In genomic region chr19:48794291-48794690, GRCh38 we compare ENCODE assay signal across 13 cellular contexts. TPM values are rescaled to one million over a fixed set of nuclear protein-coding genes. Genes with fewer than 3 reads are reported as not detected.
DNase-seq lines count a peak whose midpoint lies in the region; ATAC-seq, FAIRE-seq and TF ChIP-seq lines count a peak whose summit lies in the region.
"Had no signal": no experiment of that assay in that cellular context is flagged by ENCODE, and none has a peak within 500 bp of the region (broad histone marks: within the 10 kb centered on the region; RNA-seq: fewer than 3 reads in every experiment).

No MANE protein-coding gene starts in this region.

- H3K36me3 ChIP-seq in skeletal muscle tissue (ENCODE audit: control insufficient read depth in 3 of 3, insufficient read depth in 3 of 3, low read length in 3 of 3): peaks cover 0 to 11% (median 4%) of the 10 kb centered on the region in 3 donors
- peaks cover under 1% of the 10 kb centered on the region for H3K36me3 ChIP-seq in suprapubic skin
- no peaks in the 10 kb centered on the region for H3K36me3 ChIP-seq in A673 (ENCODE audit: insufficient read depth, low read length, poor library complexity, severe bottlenecking)
- peaks cover 0 to 11% (median 3%) of the 10 kb centered on the region in 4 donors for H3K36me3 ChIP-seq in upper lobe of left lung

- in situ Hi-C loops in GM13976 (cut with MboI; ENCODE audit: low sequenced_read_pairs, unreplicated experiment): loop anchor here (5.0 kb wide), 2 partner anchors 48 to 178 kb away; no protein-coding TSS in a partner anchor

- H3K27me3 ChIP-seq in skeletal muscle tissue (ENCODE audit: control insufficient read depth in 3 of 3, insufficient read depth in 3 of 3, low read length in 3 of 3): no peaks in the 10 kb centered on the region
- H3K27me3 ChIP-seq in suprapubic skin: no peaks in the 10 kb centered on the region
- no peaks in the 10 kb centered on the region for H3K27me3 ChIP-seq in A673 (replicated peaks; ENCODE audit: insufficient read depth, low read depth, low read length, poor library complexity)
- H3K27me3 ChIP-seq in upper lobe of left lung: no peaks in the 10 kb centered on the region

- no TSS peak for BruUV-seq in A673 (replicated peaks; lab: Mats Ljungman, UMichigan)

- no peak overlapping the region for H3K4me3 ChIP-seq in skeletal muscle tissue (ENCODE audit: low read length in 3 of 3)
- no peak overlapping the region for H3K4me3 ChIP-seq in suprapubic skin
- no peak overlapping the region for H3K4me3 ChIP-seq in A673 (ENCODE audit: low read depth, low read length, poor library complexity, severe bottlenecking)
- no peak overlapping the region for H3K4me3 ChIP-seq in upper lobe of left lung

- peak; percentile 21 for DNase-seq in GM13976 (ENCODE audit: low spot score)
- no peak for DNase-seq in WTC11 (ENCODE audit: low spot score)
- no peak for DNase-seq in immature natural killer cell
- DNase-seq in GM12892 (ENCODE audit: insufficient read length): no peak
- no peak for DNase-seq in suprapubic skin (ENCODE audit: low spot score in 2 of 2)
- DNase-seq in A673 (ENCODE audit: low spot score): no peak
- no peak for DNase-seq in upper lobe of left lung
- DNase-seq: activated effector memory CD4-positive, alpha-beta T cell treated with Interleukin-2 at 50 U/mL for 16 hours; NCI-H1930; stimulated activated CD4-positive, alpha-beta T cell treated with anti-CD3 and anti-CD28 coated beads, Interleukin-2, amount 100 ng/mL, for 24 hours had no signal

- peaks cover 8 to 24% (median 18%) of the 10 kb centered on the region in 3 donors for H3K4me1 ChIP-seq in skeletal muscle tissue (ENCODE audit: control insufficient read depth in 3 of 3, insufficient read depth in 3 of 3, low read length in 3 of 3)
- peaks cover 13% of the 10 kb centered on the region for H3K4me1 ChIP-seq in suprapubic skin
- H3K4me1 ChIP-seq in A673 (ENCODE audit: insufficient read depth, low read length, poor library complexity, severe bottlenecking): peaks cover 5% of the 10 kb centered on the region
- H3K4me1 ChIP-seq in upper lobe of left lung: peaks cover 5 to 9% (median 8%) of the 10 kb centered on the region in 4 donors

- POLR2A ChIA-PET in WTC11 (lab: Charles Lee): interaction anchor here (0.7 to 1.6 kb wide), 2 partner anchors 12 to 44 kb away, joined by 3 to 11 read pairs; no protein-coding TSS in a partner anchor
- POLR2A ChIA-PET in A673 (lab: Charles Lee; ENCODE audit: low non-redundant PET): no interaction called here

- H3K36me3 Mint-ChIP-seq in WTC11 (no peaks in the 10 kb centered on the region), immature natural killer cell (no peaks in the 10 kb centered on the region)

- WGBS in suprapubic skin: 82% methylated on average over 6 of the region's 6 CpGs
- 82 to 86% methylated on average over 6 of the region's 6 CpGs for WGBS in upper lobe of left lung, 2 donors

- FAIRE-seq in GM12892 (lab: Jason Lieb, UNC): no peak

- no peak for TF ChIP-seq EP300 in suprapubic skin (IDR thresholded peaks at IDR 0.05)
- TF ChIP-seq EP300 in upper lobe of left lung (IDR thresholded peaks at IDR 0.05): no peak

- H3K27ac Mint-ChIP-seq in WTC11: no peak overlapping the region
- peak overlapping the region in 1 of 6 donors; percentile 94 for H3K27ac Mint-ChIP-seq in immature natural killer cell

- CTCF ChIA-PET in WTC11 (lab: Charles Lee) (interaction anchor here (0.7 to 6.7 kb wide), 7 partner anchors 9 to 997 kb away, joined by 3 to 132 read pairs (median 5); partner anchors contain the start of genes BCAT2 and HSD17B14), A673 (lab: Charles Lee) (interaction anchor here (0.6 to 3.0 kb wide), 2 partner anchors 48 to 179 kb away, joined by 7 to 19 read pairs; no protein-coding TSS in a partner anchor)

- H3K27ac ChIP-seq in skeletal muscle tissue (ENCODE audit: low read depth, low read length) (peak overlapping the region; percentile 75), suprapubic skin (no peak overlapping the region), A673 (ENCODE audit: low read depth, low read length, poor library complexity, severe bottlenecking) (no peak overlapping the region), upper lobe of left lung (peak overlapping the region in 2 of 4 donors; percentile 73 to 89)

- TF ChIP-seq CTCF in GM13976 (IDR thresholded peaks at IDR 0.05; ENCODE audit: borderline replicate concordance, control extremely low read depth, extremely low read depth, insufficient read depth, missing control alignments): no peak
- no peak for TF ChIP-seq CTCF in WTC11 (IDR thresholded peaks at IDR 0.05)
- no peak for TF ChIP-seq CTCF in suprapubic skin (IDR thresholded peaks at IDR 0.05)
- TF ChIP-seq CTCF in A673 (conservative IDR thresholded peaks at IDR 0.05; ENCODE audit: low read depth, low read length): no peak
- TF ChIP-seq CTCF in upper lobe of left lung (IDR thresholded peaks at IDR 0.05): no peak

- peak overlapping the region in 2 of 3 donors; percentile 68 to 85 for H3K9ac ChIP-seq in skeletal muscle tissue (ENCODE audit: low read depth in 1 of 3, low read length in 3 of 3)

- H3K4me3 Mint-ChIP-seq in WTC11: peak overlapping the region; percentile 96; the same call in 1 of the 2 replicates
- H3K4me3 Mint-ChIP-seq in immature natural killer cell: peak overlapping the region; percentile 40 to 99 (median 96)

- peaks cover 16% of the 10 kb centered on the region for H3K4me1 Mint-ChIP-seq in WTC11
- H3K4me1 Mint-ChIP-seq in immature natural killer cell: peaks cover 11 to 15% of the 10 kb centered on the region in 2 donors

- TF ChIP-seq POLR2A in GM12892 (IDR thresholded peaks at IDR 0.05; ENCODE audit: low read depth, low read length) (no peak), suprapubic skin (IDR thresholded peaks at IDR 0.05) (no peak), upper lobe of left lung (IDR thresholded peaks at IDR 0.05) (no peak)

- no peak for ATAC-seq in WTC11
- ATAC-seq in upper lobe of left lung (ENCODE audit: low FRiP score in 2 of 2): no peak

- H3K27me3 Mint-ChIP-seq in WTC11 (ENCODE audit: low read depth): no peaks in the 10 kb centered on the region; the same call in none of the 2 replicates
- H3K27me3 Mint-ChIP-seq in immature natural killer cell (ENCODE audit: low read depth in 3 of 3): no peaks in the 10 kb centered on the region

- H3K9me3 ChIP-seq in skeletal muscle tissue (ENCODE audit: control insufficient read depth in 3 of 3, low read length in 3 of 3) (no peaks in the 10 kb centered on the region), suprapubic skin (no peaks in the 10 kb centered on the region), A673 (ENCODE audit: low read depth, low read length, poor library complexity, severe bottlenecking) (no peaks in the 10 kb centered on the region), upper lobe of left lung (no peaks in the 10 kb centered on the region)

- no peaks in the 10 kb centered on the region for H3K9me3 Mint-ChIP-seq in WTC11
- no peaks in the 10 kb centered on the region for H3K9me3 Mint-ChIP-seq in immature natural killer cell

- intact Hi-C loops in A673 (cut with micrococcal nuclease; ENCODE audit: unreplicated experiment): loop anchor here (10.0 kb wide), 1 partner anchor 431 kb away; no protein-coding TSS in a partner anchor

TF ChIP-seq in WTC11, 78 proteins besides CTCF, POLR2A, EP300 and RAD21 (continues in another document):
- no peak for TF ChIP-seq HMGA2 (CRISPR knock-in tag; IDR thresholded peaks at IDR 0.05)
- 0 out of 2 replicates have a peak, but pooled peaks have one; percentile 11 for TF ChIP-seq FOXP1 (CRISPR knock-in tag; IDR thresholded peaks at IDR 0.05; ENCODE audit: borderline replicate concordance)
- no peak for TF ChIP-seq NR3C1 (CRISPR knock-in tag; conservative IDR thresholded peaks at IDR 0.05; ENCODE audit: low read depth)
- TF ChIP-seq ZNF121 (CRISPR knock-in tag; IDR thresholded peaks at IDR 0.05): peak; percentile 88
- no peak for TF ChIP-seq NR1H2 (CRISPR knock-in tag; IDR thresholded peaks at IDR 0.05)
- no peak for TF ChIP-seq MXD4 (CRISPR knock-in tag; IDR thresholded peaks at IDR 0.05; ENCODE audit: borderline replicate concordance)
- no peak for TF ChIP-seq CBFB (CRISPR knock-in tag; IDR thresholded peaks at IDR 0.05; ENCODE audit: low read depth)

RNA-seq across cellular contexts. Expression of gene BCAT2, which starts 16.5 kb away (rescaled TPM):
- total RNA-seq in WTC11 (2021) (38.7 to 48.5 TPM (median 47.7 TPM) in 3 replicates), skeletal muscle tissue (13.6 TPM), suprapubic skin (10 to 100 TPM; 33.5 to 50.6 (median 38.1) TPM), A673 (2021) (54.0 and 62.7 TPM in 2 replicates), upper lobe of left lung (100 to 1,000 TPM in 1 of 6 donors, 10 to 100 TPM in 5; 50.7 to 221 (median 81.2) TPM)
- 10 to 100 TPM; 18.0 to 21.3 (median 19.9) TPM for polyA plus RNA-seq in immature natural killer cell
- 29.2 TPM for polyA plus RNA-seq in GM12892 (2012; ENCODE audit: missing spikeins)

RNA-seq across cellular contexts. Expression of gene FGF21, which starts 39.0 kb away (rescaled TPM):
- total RNA-seq in WTC11 (2021) (0.21 to 0.44 TPM (median 0.26 TPM) in 3 replicates), skeletal muscle tissue (not detected), suprapubic skin (not detected), A673 (2021) (not detected in 2 replicates), upper lobe of left lung (not detected)
- polyA plus RNA-seq in immature natural killer cell: not detected
- polyA plus RNA-seq in GM12892 (2012; ENCODE audit: missing spikeins): not detected
- total RNA-seq: myocyte, subcutaneous adipose tissue had no signal

RNA-seq across cellular contexts. Expression of gene FUT1, which starts 41.9 kb away (rescaled TPM):
- 9.9 to 11.5 TPM (median 10.1 TPM) in 3 replicates for total RNA-seq in WTC11 (2021)
- polyA plus RNA-seq in immature natural killer cell: not detected
- 1.0 TPM for total RNA-seq in skeletal muscle tissue
- polyA plus RNA-seq in GM12892 (2012; ENCODE audit: missing spikeins): not detected
- total RNA-seq in suprapubic skin: 1 to 10 TPM; 1.2 to 3.9 (median 2.6) TPM
- 0.06 and 0.15 TPM in 2 replicates for total RNA-seq in A673 (2021)
- 10 to 100 TPM in 3 of 6 donors, 1 to 10 TPM in 3; 7.2 to 17.4 (median 10.1) TPM for total RNA-seq in upper lobe of left lung

RNA-seq across cellular contexts. Expression of gene HSD17B14, which starts 42.0 kb away (rescaled TPM):
- total RNA-seq in WTC11 (2021): 11.4 to 18.2 TPM (median 17.0 TPM) in 3 replicates
- not detected for polyA plus RNA-seq in immature natural killer cell
- total RNA-seq in skeletal muscle tissue: 0.52 TPM
- polyA plus RNA-seq in GM12892 (2012; ENCODE audit: missing spikeins): 6.3 TPM
- total RNA-seq in suprapubic skin: 1 to 10 TPM; 2.5 to 3.4 (median 3.1) TPM
- 2.0 and 3.0 TPM in 2 replicates for total RNA-seq in A673 (2021)
- 10 to 100 TPM; 13.8 to 65.0 (median 28.5) TPM for total RNA-seq in upper lobe of left lung

RNA-seq across cellular contexts. Expression of gene IZUMO1, which starts 47.6 kb away (rescaled TPM):
- total RNA-seq in WTC11 (2021) (1.3 to 2.2 TPM (median 1.3 TPM) in 3 replicates), skeletal muscle tissue (0.52 TPM), suprapubic skin (under 1 TPM in 2 of 4 donors, not detected in 2; 0.40 to 0.45 TPM), A673 (2021) (not detected in 2 replicates), upper lobe of left lung (1 to 10 TPM in 5 of 6 donors, not detected in 1; 1.4 to 4.2 (median 2.5) TPM)
- polyA plus RNA-seq in immature natural killer cell: not detected
- polyA plus RNA-seq in GM12892 (2012; ENCODE audit: missing spikeins): not detected
